Comparison of ENCODE assay signal across 18 cellular contexts in genomic region chr4:109600431-109600830, GRCh38. TPM values are rescaled to one million over a fixed set of nuclear protein-coding genes. Genes with fewer than 3 reads are reported as not detected.
A peak's percentile ranks its signal among the peaks of the same experiment; 100 is the strongest.
DNase-seq lines count a peak whose midpoint lies in the region; ATAC-seq and TF ChIP-seq lines count a peak whose summit lies in the region.
"Had no signal": no experiment of that assay in that cellular context is flagged by ENCODE, and none has a peak within 500 bp of the region (broad histone marks: within the 10 kb centered on the region; RNA-seq: fewer than 3 reads in every experiment).

No MANE protein-coding gene starts in this region.

- 91 to 99% methylated on average over 3 of the region's 3 CpGs for WGBS in thyroid gland, 2 donors

- H3K9me3 ChIP-seq in CD4-positive, alpha-beta T cell (ENCODE audit: control insufficient read depth, low read length): no peaks in the 10 kb centered on the region
- H3K9me3 ChIP-seq in naive thymus-derived CD4-positive, alpha-beta T cell (ENCODE audit: control insufficient read depth in 2 of 3, low read length in 3 of 3): no peaks in the 10 kb centered on the region
- no peaks in the 10 kb centered on the region for H3K9me3 ChIP-seq in thyroid gland
- H3K9me3 ChIP-seq: A549 had no signal

- TF ChIP-seq CTCF in CD4-positive, alpha-beta T cell (IDR thresholded peaks at IDR 0.05): no peak
- TF ChIP-seq CTCF in activated B cell treated with CpG ODN at 0.5 μM for 24 hours (IDR thresholded peaks at IDR 0.05) (no peak), thyroid gland (IDR thresholded peaks at IDR 0.05) (no peak)

- H3K4me3 ChIP-seq in naive thymus-derived CD4-positive, alpha-beta T cell (ENCODE audit: low read length): no peak overlapping the region
- no peak overlapping the region for H3K4me3 ChIP-seq in thyroid gland (replicated peaks in 1 of 3)
- H3K4me3 ChIP-seq: A549 had no signal

- H3K27ac ChIP-seq in CD4-positive, alpha-beta T cell (ENCODE audit: low read depth, low read length): no peak overlapping the region
- no peak overlapping the region for H3K27ac ChIP-seq in naive thymus-derived CD4-positive, alpha-beta T cell (ENCODE audit: low read depth, low read length)
- no peak overlapping the region for H3K27ac ChIP-seq in thyroid gland
- H3K27ac ChIP-seq: 22Rv1, A549, C4-2B had no signal

- peaks cover 52% of the 10 kb centered on the region for H3K36me3 Mint-ChIP-seq in activated CD4-positive, alpha-beta T cell treated with anti-CD3 and anti-CD28 coated beads for 36 hours (ENCODE audit: low read depth)
- H3K36me3 Mint-ChIP-seq in CD4-positive, alpha-beta T cell (ENCODE audit: low read depth): peaks cover 65% of the 10 kb centered on the region
- H3K36me3 Mint-ChIP-seq in activated B cell treated with CpG ODN at 0.5 μM for 24 hours (ENCODE audit: low read depth): peaks cover 47% of the 10 kb centered on the region
- peaks cover 0 to 56% (median 55%) of the 10 kb centered on the region in 5 donors for H3K36me3 Mint-ChIP-seq in naive thymus-derived CD4-positive, alpha-beta T cell

- H3K36me3 ChIP-seq in naive thymus-derived CD4-positive, alpha-beta T cell (ENCODE audit: control insufficient read depth in 2 of 3, insufficient read depth in 3 of 3, low read length in 3 of 3): peaks cover 0 to 11% (median 0%) of the 10 kb centered on the region in 3 experiments
- no peaks in the 10 kb centered on the region for H3K36me3 ChIP-seq in thyroid gland

- peaks cover 0 to 13% of the 10 kb centered on the region in 2 donors for H3K4me1 ChIP-seq in naive thymus-derived CD4-positive, alpha-beta T cell (ENCODE audit: control insufficient read depth in 2 of 2, insufficient read depth in 2 of 2, low read length in 2 of 2)
- no peaks in the 10 kb centered on the region for H3K4me1 ChIP-seq in thyroid gland
- H3K4me1 ChIP-seq: A549 had no signal

- POLR2A ChIA-PET in activated CD4-positive, alpha-beta T cell treated with anti-CD3 and anti-CD28 coated beads for 36 hours (lab: Charles Lee): no interaction called here
- POLR2A ChIA-PET in CD4-positive, alpha-beta T cell (lab: Charles Lee): no interaction called here
- POLR2A ChIA-PET in activated B cell treated with CpG ODN at 0.5 μM for 24 hours (lab: Charles Lee): no interaction called here
- POLR2A ChIA-PET in naive thymus-derived CD4-positive, alpha-beta T cell (lab: Charles Lee): interaction anchor here (0.5 to 0.9 kb wide), 2 partner anchors 38 to 50 kb away, joined by 3 read pairs; no protein-coding TSS in a partner anchor

- H3K4me3 Mint-ChIP-seq in activated CD4-positive, alpha-beta T cell treated with anti-CD3 and anti-CD28 coated beads for 36 hours: no peak overlapping the region
- no peak overlapping the region for H3K4me3 Mint-ChIP-seq in CD4-positive, alpha-beta T cell
- no peak overlapping the region for H3K4me3 Mint-ChIP-seq in activated B cell treated with CpG ODN at 0.5 μM for 24 hours
- H3K4me3 Mint-ChIP-seq in naive thymus-derived CD4-positive, alpha-beta T cell: peak overlapping the region in 5 of 10 donors; percentile 22 to 60 (median 36)
- H3K4me3 Mint-ChIP-seq: H9 had no signal

- no peak for TF ChIP-seq POLR2A in thyroid gland (IDR thresholded peaks at IDR 0.05)

- peaks cover 14% of the 10 kb centered on the region for H3K9me3 Mint-ChIP-seq in activated CD4-positive, alpha-beta T cell treated with anti-CD3 and anti-CD28 coated beads for 36 hours (ENCODE audit: low read depth)
- peaks cover 11% of the 10 kb centered on the region for H3K9me3 Mint-ChIP-seq in CD4-positive, alpha-beta T cell
- peaks cover 13% of the 10 kb centered on the region for H3K9me3 Mint-ChIP-seq in activated B cell treated with CpG ODN at 0.5 μM for 24 hours
- H3K9me3 Mint-ChIP-seq in naive thymus-derived CD4-positive, alpha-beta T cell: peaks cover 2 to 55% (median 12%) of the 10 kb centered on the region in 11 donors

- H3K27ac Mint-ChIP-seq in activated CD4-positive, alpha-beta T cell treated with anti-CD3 and anti-CD28 coated beads for 36 hours: peak overlapping the region; percentile 72
- H3K27ac Mint-ChIP-seq in CD4-positive, alpha-beta T cell: peak overlapping the region; percentile 84
- peak overlapping the region; percentile 26 for H3K27ac Mint-ChIP-seq in activated B cell treated with CpG ODN at 0.5 μM for 24 hours
- H3K27ac Mint-ChIP-seq in naive thymus-derived CD4-positive, alpha-beta T cell: peak overlapping the region in 7 of 9 donors; percentile 12 to 87 (median 73)
- H3K27ac Mint-ChIP-seq: H9 had no signal

- H3K27me3 Mint-ChIP-seq in activated CD4-positive, alpha-beta T cell treated with anti-CD3 and anti-CD28 coated beads for 36 hours: no peaks in the 10 kb centered on the region
- no peaks in the 10 kb centered on the region for H3K27me3 Mint-ChIP-seq in CD4-positive, alpha-beta T cell
- H3K27me3 Mint-ChIP-seq in activated B cell treated with CpG ODN at 0.5 μM for 24 hours: no peaks in the 10 kb centered on the region
- H3K27me3 Mint-ChIP-seq in naive thymus-derived CD4-positive, alpha-beta T cell: no peaks in the 10 kb centered on the region
- H3K27me3 Mint-ChIP-seq: CD4-positive, alpha-beta memory T cell had no signal

- H3K27me3 ChIP-seq in CD4-positive, alpha-beta T cell (ENCODE audit: control insufficient read depth, insufficient read depth, low read length): no peaks in the 10 kb centered on the region
- H3K27me3 ChIP-seq in naive thymus-derived CD4-positive, alpha-beta T cell (ENCODE audit: control insufficient read depth in 2 of 2, insufficient read depth in 2 of 2, low read length in 2 of 2): no peaks in the 10 kb centered on the region
- no peaks in the 10 kb centered on the region for H3K27me3 ChIP-seq in thyroid gland

- no peak for ATAC-seq in activated CD4-positive, alpha-beta T cell treated with anti-CD3 and anti-CD28 coated beads for 36 hours
- ATAC-seq in CD4-positive, alpha-beta T cell (ENCODE audit: poor library complexity): no peak
- no peak for ATAC-seq in activated B cell treated with CpG ODN at 0.5 μM for 24 hours (ENCODE audit: low read depth)
- ATAC-seq in naive thymus-derived CD4-positive, alpha-beta T cell: no peak
- ATAC-seq in GM19455 (IDR thresholded peaks at IDR 0.05; ENCODE audit: unreplicated experiment): no peak
- ATAC-seq: A549, HepG2 had no signal

- DNase-seq in activated CD4-positive, alpha-beta T cell treated with anti-CD3 and anti-CD28 coated beads for 36 hours: no peak
- no peak for DNase-seq in activated CD4-positive, alpha-beta T cell treated with anti-CD3 and anti-CD28 coated beads, Interleukin-2, amount 50 U/mL, for 4 hours
- DNase-seq in CD4-positive, alpha-beta T cell: no peak
- DNase-seq in activated B cell treated with CpG ODN at 0.5 μM for 24 hours (no peak), thyroid gland (no peak), pons (ENCODE audit: low spot score) (no peak)
- DNase-seq in naive thymus-derived CD4-positive, alpha-beta T cell: no peak
- DNase-seq: AML-193; Calu3; CD4-positive, alpha-beta memory T cell; DMS79 treated with DMSO at 0.1 percent for 48 hours; GF-D8; H9 had no signal

- intact Hi-C loops in activated CD4-positive, alpha-beta T cell treated with anti-CD3 and anti-CD28 coated beads for 36 hours (cut with DNase I, micrococcal nuclease): no loop called here
- intact Hi-C loops in CD4-positive, alpha-beta T cell (cut with DNase I, micrococcal nuclease): loop anchor here in 1 of 2 experiments (5.0 kb wide), 1 partner anchor 67 kb away; no protein-coding TSS in a partner anchor
- intact Hi-C loops in activated B cell treated with CpG ODN at 0.5 μM for 24 hours (cut with micrococcal nuclease): no loop called here
- intact Hi-C loops in naive thymus-derived CD4-positive, alpha-beta T cell (cut with micrococcal nuclease): no loop called here
- intact Hi-C loops in thyroid gland (cut with DNase I): no loop called here

- peaks cover 42% of the 10 kb centered on the region for H3K4me1 Mint-ChIP-seq in activated CD4-positive, alpha-beta T cell treated with anti-CD3 and anti-CD28 coated beads for 36 hours
- peaks cover 66% of the 10 kb centered on the region for H3K4me1 Mint-ChIP-seq in CD4-positive, alpha-beta T cell (ENCODE audit: low read depth)
- peaks cover 16% of the 10 kb centered on the region for H3K4me1 Mint-ChIP-seq in activated B cell treated with CpG ODN at 0.5 μM for 24 hours
- peaks cover 17 to 65% (median 58%) of the 10 kb centered on the region in 7 donors for H3K4me1 Mint-ChIP-seq in naive thymus-derived CD4-positive, alpha-beta T cell

- CTCF ChIA-PET in activated CD4-positive, alpha-beta T cell treated with anti-CD3 and anti-CD28 coated beads for 36 hours (lab: Charles Lee): interaction anchor here (1.0 to 1.2 kb wide), 3 partner anchors 9 to 12 kb away, joined by 3 to 5 read pairs (median 3); no protein-coding TSS in a partner anchor
- CTCF ChIA-PET in CD4-positive, alpha-beta T cell (lab: Charles Lee): no interaction called here
- CTCF ChIA-PET in activated B cell treated with CpG ODN at 0.5 μM for 24 hours (lab: Charles Lee): no interaction called here
- CTCF ChIA-PET in naive thymus-derived CD4-positive, alpha-beta T cell (lab: Charles Lee): interaction anchor here (0.6 kb wide), 1 partner anchor 40 kb away, joined by 5 read pairs; the partner anchor contains the start of gene MCUB

RNA-seq across cellular contexts. Expression of gene MCUB, which starts 40.4 kb away (rescaled TPM):
- total RNA-seq in activated CD4-positive, alpha-beta T cell treated with anti-CD3 and anti-CD28 coated beads for 36 hours: 10 to 100 TPM; 58.2 to 80.1 TPM
- 100 to 1,000 TPM in 1 of 2 experiments, 10 to 100 TPM in 1; 98.1 to 108 TPM for total RNA-seq in CD4-positive, alpha-beta T cell
- total RNA-seq in activated B cell treated with CpG ODN at 0.5 μM for 24 hours: 28.9 and 34.4 TPM in 2 replicates
- 100 to 1,000 TPM in 4 of 5 experiments, 10 to 100 TPM in 1; 83.4 to 177 (median 114) TPM for total RNA-seq in naive thymus-derived CD4-positive, alpha-beta T cell
- 100 to 1,000 TPM; 191 to 207 TPM for polyA plus RNA-seq in naive thymus-derived CD4-positive, alpha-beta T cell
- total RNA-seq in thyroid gland: 10 to 100 TPM in 3 of 4 donors, 1 to 10 TPM in 1; 6.5 to 18.5 (median 12.4) TPM

Comparison
In these comparisons a context has a peak if more than half of its experiments do, and no peak if none do; other contexts are left out.
1. H3K27ac Mint-ChIP-seq: peak in every context shown above with its lines; median percentile 84 in CD4-positive, alpha-beta T cell; 73 in naive thymus-derived CD4-positive, alpha-beta T cell; 72 in activated CD4-positive, alpha-beta T cell treated with anti-CD3 and anti-CD28 coated beads for 36 hours; 26 in activated B cell treated with CpG ODN at 0.5 μM for 24 hours.
2. CTCF ChIA-PET loops: an anchor here in activated CD4-positive, alpha-beta T cell treated with anti-CD3 and anti-CD28 coated beads for 36 hours (1.0 to 1.2 kb wide) and naive thymus-derived CD4-positive, alpha-beta T cell (0.6 kb wide); none called in CD4-positive, alpha-beta T cell and activated B cell treated with CpG ODN at 0.5 μM for 24 hours.